Comparison of ENCODE assay signal across 30 cellular contexts in genomic region chr3:46537316-46537715, GRCh38. TPM values are rescaled to one million over a fixed set of nuclear protein-coding genes. Genes with fewer than 3 reads are reported as not detected.
A peak's percentile ranks its signal among the peaks of the same experiment; 100 is the strongest.
DNase-seq lines count a peak whose midpoint lies in the region; ATAC-seq, FAIRE-seq and TF ChIP-seq lines count a peak whose summit lies in the region.
"Had no signal": no experiment of that assay in that cellular context is flagged by ENCODE, and none has a peak within 500 bp of the region (broad histone marks: within the 10 kb centered on the region; RNA-seq: fewer than 3 reads in every experiment).

No MANE protein-coding gene starts in this region.

- TF ChIP-seq EP300 in esophagus muscularis mucosa (IDR thresholded peaks at IDR 0.05): no peak

- DNase-seq in GM19239 (ENCODE audit: insufficient read length, low spot score): no peak
- peak; percentile 7 for DNase-seq in esophagus muscularis mucosa (ENCODE audit: extremely low spot score)
- no peak for DNase-seq in GM19238 (ENCODE audit: insufficient read length, low spot score)
- DNase-seq in C1 segment of cervical spinal cord (lab: John Stamatoyannopoulos, UW): no peak
- DNase-seq in NK-92 treated with Interleukin-12 subunit alpha and Interleukin-12 subunit beta, amount 100 ng/mL, for 24 hours (lab: John Stamatoyannopoulos, UW): no peak
- DNase-seq: ACHN; activated CD4-positive, alpha-beta T cell treated with anti-CD3 and anti-CD28 coated beads for 1 hour; activated effector memory CD4-positive, alpha-beta T cell treated with anti-CD3 and anti-CD28 coated beads, Interleukin-2, amount 50 U/mL, for 16 hours; activated naive CD8-positive, alpha-beta T cell treated with anti-CD3 and anti-CD28 coated beads, Interleukin-2, amount 50 U/mL, for 24 hours; activated T-cell treated with anti-CD3 and anti-CD28 coated beads, Interleukin-2, amount 50 U/mL, for 24 hours; BE2C; cortex of kidney; DMS53; erythroblast; islet precursor cell; NCI-H1105; NCI-H187 treated with DMSO at 0.1 percent for 48 hours; NCI-H2171; NCI-H510A; SHP77; transverse colon had no signal

- 88% methylated on average over 1 of the region's 1 CpG for WGBS in esophagus muscularis mucosa

- H3K9me3 ChIP-seq in BLaER1: 0 out of 2 replicates have a peak, but pooled peaks cover 5% of the 10 kb centered on the region
- H3K9me3 ChIP-seq in OCI-LY3 (ENCODE audit: insufficient read depth, low read length): peaks cover 6% of the 10 kb centered on the region; the same call in 1 of the 2 replicates
- no peaks in the 10 kb centered on the region for H3K9me3 ChIP-seq in esophagus muscularis mucosa
- H3K9me3 ChIP-seq: BE2C, prostate gland, transverse colon had no signal

- H3K4me2 ChIP-seq in BLaER1 (peak overlapping the region; percentile 87), OCI-LY3 (ENCODE audit: low read length) (peak overlapping the region; percentile 67)

- H4K20me1 ChIP-seq in BLaER1: no peaks in the 10 kb centered on the region
- H4K20me1 ChIP-seq in OCI-LY3 (ENCODE audit: insufficient read depth, low read length): no peaks in the 10 kb centered on the region

- FAIRE-seq in GM19239 (lab: Jason Lieb, UNC): peak; percentile 79
- FAIRE-seq: G401.6 had no signal

- intact Hi-C loops in esophagus muscularis mucosa (cut with DNase I): no loop called here

- H3K27ac ChIP-seq in BLaER1 (peak overlapping the region; percentile 99), OCI-LY3 (ENCODE audit: low read length) (peak overlapping the region; percentile 88), esophagus muscularis mucosa (replicated peaks in 1 of 4) (no peak overlapping the region)
- H3K27ac ChIP-seq: prostate gland had no signal

- TF ChIP-seq CTCF in OCI-LY3 (IDR thresholded peaks at IDR 0.05; ENCODE audit: low read depth, low read length) (no peak), esophagus muscularis mucosa (IDR thresholded peaks at IDR 0.05) (no peak)

- peaks cover 1% of the 10 kb centered on the region; the same call in 1 of the 2 replicates for H3K36me3 ChIP-seq in BLaER1
- peaks cover 4% of the 10 kb centered on the region for H3K36me3 ChIP-seq in OCI-LY3 (replicated peaks; ENCODE audit: low read depth, low read length)
- H3K36me3 ChIP-seq in esophagus muscularis mucosa: peaks cover 0 to 33% (median 0%) of the 10 kb centered on the region in 4 donors
- H3K36me3 ChIP-seq: BE2C, prostate gland, transverse colon had no signal

- no peak overlapping the region for H3K4me3 ChIP-seq in BLaER1
- H3K4me3 ChIP-seq in OCI-LY3 (ENCODE audit: low read length): peak overlapping the region; percentile 47
- no peak overlapping the region for H3K4me3 ChIP-seq in esophagus muscularis mucosa
- H3K4me3 ChIP-seq: prostate gland, transverse colon had no signal

- peaks cover 59% of the 10 kb centered on the region for H3K4me1 ChIP-seq in BLaER1
- peaks cover 60% of the 10 kb centered on the region for H3K4me1 ChIP-seq in OCI-LY3 (ENCODE audit: low read length)
- peaks cover 0 to 4% (median 0%) of the 10 kb centered on the region in 4 donors for H3K4me1 ChIP-seq in esophagus muscularis mucosa
- H3K4me1 ChIP-seq: BE2C, prostate gland had no signal

- H3K27me3 ChIP-seq in BLaER1 (no peaks in the 10 kb centered on the region), OCI-LY3 (ENCODE audit: low read depth, low read length) (peaks cover 47% of the 10 kb centered on the region), esophagus muscularis mucosa (peaks cover 0 to 7% (median 0%) of the 10 kb centered on the region in 4 donors)
- H3K27me3 ChIP-seq: BE2C, transverse colon had no signal

- peak overlapping the region; percentile 13; the same call in 1 of the 2 replicates for H2AFZ ChIP-seq in OCI-LY3 (ENCODE audit: low read depth, low read length)

- ATAC-seq in HG02852 (IDR thresholded peaks at IDR 0.05; ENCODE audit: unreplicated experiment): no peak
- ATAC-seq: HCT116 had no signal

- no peak for TF ChIP-seq POLR2A in esophagus muscularis mucosa (IDR thresholded peaks at IDR 0.05; ENCODE audit: low read depth)

- H3K79me2 ChIP-seq in OCI-LY3 (ENCODE audit: low read length): no peaks in the 10 kb centered on the region

- H3K9ac ChIP-seq in BLaER1 (peak overlapping the region; percentile 85), OCI-LY3 (ENCODE audit: low read length) (peak overlapping the region; percentile 43; the same call in 1 of the 2 replicates)

RNA-seq across cellular contexts. Expression of gene LRRC2, which starts 28.8 kb away (rescaled TPM):
- under 1 TPM; 0.32 to 0.83 (median 0.55) TPM for total RNA-seq in esophagus muscularis mucosa
- total RNA-seq: T-helper 2 cell treated with Interferon-gamma antibody and Interleukin-4, amounts not matched to agents 100 ng/mL and 5 ng/mL, for 36 hours had no signal

RNA-seq across cellular contexts. Expression of gene RTP3, which starts 39.5 kb away (rescaled TPM):
- not detected for total RNA-seq in esophagus muscularis mucosa
- total RNA-seq: lower leg skin; subcutaneous adipose tissue; T-helper 2 cell treated with Interferon-gamma antibody and Interleukin-4, amounts not matched to agents 100 ng/mL and 5 ng/mL, for 36 hours; transverse colon had no signal

Comparison
In these comparisons a context has a peak if more than half of its experiments do, and no peak if none do; other contexts are left out.
1. H3K27ac ChIP-seq: peak in BLaER1 (single experiment) and OCI-LY3 (single experiment); none in esophagus muscularis mucosa (0 of 4).